In genomic region chr11:45885274-45885920, GRCh38 we compare ENCODE assay signal across 8 cellular contexts. TPM values are rescaled to one million over a fixed set of nuclear protein-coding genes. Genes with fewer than 3 reads are reported as not detected.
DNase-seq lines count a peak whose midpoint lies in the region; ATAC-seq and TF ChIP-seq lines count a peak whose summit lies in the region.

MAPK8IP1 (plus strand) TSS chr11:45885651; CDS start chr11:45885821, 170 bp downstream.

- H3K36me3 ChIP-seq in BLaER1 treated with 17β-estradiol and CSF1 and Interleukin-3, amounts not matched to agents 10 nM and 100 nM: peaks cover 0 to 26% (median 20%) of the 10 kb centered on the region in 11 experiments; a peak in 21 of 22 replicates
- H3K36me3 ChIP-seq in ascending aorta (peaks cover 19 to 21% of the 10 kb centered on the region in 2 donors), iPS DF 6.9 (ENCODE audit: control insufficient read depth, insufficient read depth, low read length) (no peaks in the 10 kb centered on the region), skeletal muscle satellite cell (ENCODE audit: insufficient read depth, low read length) (peaks cover 11% of the 10 kb centered on the region)

- peak within 1 kb of the TSS; percentile 55 to 78 (median 64) for H3K4me3 ChIP-seq in BLaER1 treated with 17β-estradiol and CSF1 and Interleukin-3, amounts not matched to agents 10 nM and 100 nM
- H3K4me3 ChIP-seq in ascending aorta: peak within 1 kb of the TSS; percentile 57 to 72
- peak within 1 kb of the TSS; percentile 79 for H3K4me3 ChIP-seq in iPS DF 6.9 (ENCODE audit: low read length)
- peak within 1 kb of the TSS; percentile 64 for H3K4me3 ChIP-seq in skeletal muscle satellite cell (ENCODE audit: low read length)

- intact Hi-C loops in ascending aorta (cut with DNase I): no loop called here

- H3K27ac ChIP-seq in BLaER1 treated with 17β-estradiol and CSF1 and Interleukin-3, amounts not matched to agents 10 nM and 100 nM: no peak within 1 kb of the TSS
- H3K27ac ChIP-seq in ascending aorta: no peak within 1 kb of the TSS
- H3K27ac ChIP-seq in iPS DF 6.9 (ENCODE audit: low read length): no peak within 1 kb of the TSS

- H4K20me1 ChIP-seq in BLaER1 treated with 17β-estradiol and CSF1 and Interleukin-3, amounts not matched to agents 10 nM and 100 nM: peaks cover 0 to 86% (median 62%) of the 10 kb centered on the region in 11 experiments; a peak in 20 of 22 replicates

- H3K9me3 ChIP-seq in BLaER1 treated with 17β-estradiol and CSF1 and Interleukin-3, amounts not matched to agents 10 nM and 100 nM (replicated peaks in 1 of 11): no peaks in the 10 kb centered on the region
- H3K9me3 ChIP-seq in ascending aorta: no peaks in the 10 kb centered on the region
- no peaks in the 10 kb centered on the region for H3K9me3 ChIP-seq in iPS DF 6.9 (ENCODE audit: control insufficient read depth, insufficient read depth, low read length)
- H3K9me3 ChIP-seq in skeletal muscle satellite cell (replicated peaks; ENCODE audit: low read length): no peaks in the 10 kb centered on the region

- peaks cover 0 to 10% (median 4%) of the 10 kb centered on the region in 10 experiments; a peak in 7 of 20 replicates for H3K4me1 ChIP-seq in BLaER1 treated with 17β-estradiol and CSF1 and Interleukin-3, amounts not matched to agents 10 nM and 100 nM
- H3K4me1 ChIP-seq in ascending aorta: peaks cover 0 to 6% of the 10 kb centered on the region in 2 donors
- peaks cover 2% of the 10 kb centered on the region; the same call in 1 of the 2 replicates for H3K4me1 ChIP-seq in iPS DF 6.9 (ENCODE audit: control insufficient read depth, insufficient read depth, low read length)
- peaks cover 7% of the 10 kb centered on the region for H3K4me1 ChIP-seq in skeletal muscle satellite cell (ENCODE audit: control insufficient read depth, insufficient read depth, low read length)

- peaks cover 0 to 11% (median 7%) of the 10 kb centered on the region in 11 experiments; a peak in 13 of 22 replicates for H3K27me3 ChIP-seq in BLaER1 treated with 17β-estradiol and CSF1 and Interleukin-3, amounts not matched to agents 10 nM and 100 nM
- no peaks in the 10 kb centered on the region for H3K27me3 ChIP-seq in ascending aorta
- H3K27me3 ChIP-seq in iPS DF 6.9 (ENCODE audit: control insufficient read depth, insufficient read depth, low read length): no peaks in the 10 kb centered on the region
- H3K27me3 ChIP-seq in skeletal muscle satellite cell (ENCODE audit: control insufficient read depth, insufficient read depth, low read length): peaks cover 27% of the 10 kb centered on the region

- peak; percentile 71 for ATAC-seq in GM19463 (IDR thresholded peaks at IDR 0.05; ENCODE audit: unreplicated experiment)

- no CpG with 5 or more reads among the region's 73 CpGs for WGBS in iPS DF 6.9 (ENCODE audit: insufficient coverage, insufficient read length)

- no peak for TF ChIP-seq CTCF in ascending aorta (IDR thresholded peaks at IDR 0.05)

- no peak for DNase-seq in LHCN-M2 (ENCODE audit: low read depth)
- peak; percentile 39 for DNase-seq in T follicular helper cell (ENCODE audit: low read depth)
- DNase-seq in ascending aorta (ENCODE audit: low spot score in 2 of 2): no peak
- no peak for DNase-seq in iPS DF 6.9 (ENCODE audit: low read depth, low spot score)
- no peak for DNase-seq in NCI-H128 (lab: John Stamatoyannopoulos, UW; ENCODE audit: unreplicated experiment)

- peak within 1 kb of the TSS; percentile 74 to 98 (median 95) for H3K4me2 ChIP-seq in BLaER1 treated with 17β-estradiol and CSF1 and Interleukin-3, amounts not matched to agents 10 nM and 100 nM
- peak within 1 kb of the TSS; percentile 79 for H3K4me2 ChIP-seq in skeletal muscle satellite cell (ENCODE audit: low read length)

- peak within 1 kb of the TSS in 10 of 11 experiments; percentile 27 to 69 (median 51); a peak in 12 of 22 replicates for H3K9ac ChIP-seq in BLaER1 treated with 17β-estradiol and CSF1 and Interleukin-3, amounts not matched to agents 10 nM and 100 nM
- no peak within 1 kb of the TSS for H3K9ac ChIP-seq in skeletal muscle satellite cell (ENCODE audit: low read depth, low read length)

RNA-seq across cellular contexts. Expression of gene MAPK8IP1, which starts in this region (rescaled TPM):
- total RNA-seq in LHCN-M2 (2014; rRNA removed) (10.3 and 11.7 TPM in 2 replicates), ascending aorta (6.0 TPM)
- 6.1 TPM for polyA plus RNA-seq in LHCN-M2 (2012)
- 2.5 and 5.0 TPM in 2 replicates for total RNA-seq in skeletal muscle satellite cell (2012; rRNA removed)
